In genomic region chr1:175200626-175201025, GRCh38 we compare ENCODE assay signal across 17 cellular contexts. TPM values are rescaled to one million over a fixed set of nuclear protein-coding genes. Genes with fewer than 3 reads are reported as not detected.
DNase-seq lines count a peak whose midpoint lies in the region; ATAC-seq and TF ChIP-seq lines count a peak whose summit lies in the region.
"Had no signal": no experiment of that assay in that cellular context is flagged by ENCODE, and none has a peak within 500 bp of the region (broad histone marks: within the 10 kb centered on the region; RNA-seq: fewer than 3 reads in every experiment).

No MANE protein-coding gene starts in this region.

- CTCF ChIA-PET in activated CD4-positive, alpha-beta T cell treated with anti-CD3 and anti-CD28 coated beads for 36 hours (lab: Charles Lee), result interaction anchor here (0.9 to 1.0 kb wide), 2 partner anchors 35 to 49 kb away, joined by 3 to 4 read pairs; no protein-coding TSS in a partner anchor

- intact Hi-C loops in Right ventricle myocardium inferior (cut with DNase I), result loop anchor here (5.0 kb wide), 1 partner anchor 67 kb away; no protein-coding TSS in a partner anchor
- intact Hi-C loops in cardiac septum (cut with DNase I), result loop anchor here (1.0 kb wide), 1 partner anchor 68 kb away; no protein-coding TSS in a partner anchor
- intact Hi-C loops in gastrocnemius medialis (cut with DNase I; ENCODE audit: low total_unique reads), result no loop called here
- intact Hi-C loops in activated CD4-positive, alpha-beta T cell treated with anti-CD3 and anti-CD28 coated beads for 36 hours (cut with DNase I, micrococcal nuclease), result no loop called here

- no peak overlapping the region for H3K4me3 Mint-ChIP-seq in activated CD4-positive, alpha-beta T cell treated with anti-CD3 and anti-CD28 coated beads for 36 hours
- H3K4me3 Mint-ChIP-seq: activated CD4-positive, alpha-beta memory T cell treated with anti-CD3 and anti-CD28 coated beads, Interleukin-2, amount 10 ng/mL, durations not matched to agents 7 days and 5 days; CD4-positive, alpha-beta T cell; natural killer cell treated with Interleukin-12 subunit alpha and Interleukin-12 subunit beta and Interleukin-15 and Interleukin-18, amount 100 ng/mL, for 72 hours; stimulated activated effector memory CD8-positive, alpha-beta T cell treated with anti-CD3 and anti-CD28 coated beads, Interleukin-12 subunit alpha, Interleukin-12 subunit beta, amount 100 ng/mL, for 72 hours had no signal

- no peak overlapping the region for H3K4me3 ChIP-seq in gastrocnemius medialis

- no peak overlapping the region for H3K27ac Mint-ChIP-seq in activated CD4-positive, alpha-beta T cell treated with anti-CD3 and anti-CD28 coated beads for 36 hours
- H3K27ac Mint-ChIP-seq: activated CD4-positive, alpha-beta memory T cell treated with anti-CD3 and anti-CD28 coated beads, Interleukin-2, amount 10 ng/mL, durations not matched to agents 7 days and 5 days; CD4-positive, alpha-beta T cell; IgD-negative memory B cell; natural killer cell treated with Interleukin-12 subunit alpha and Interleukin-12 subunit beta and Interleukin-15 and Interleukin-18, amount 100 ng/mL, for 72 hours; stimulated activated effector memory CD8-positive, alpha-beta T cell treated with anti-CD3 and anti-CD28 coated beads, Interleukin-12 subunit alpha, Interleukin-12 subunit beta, amount 100 ng/mL, for 72 hours had no signal

- no peaks in the 10 kb centered on the region for H3K27me3 Mint-ChIP-seq in activated CD4-positive, alpha-beta T cell treated with anti-CD3 and anti-CD28 coated beads for 36 hours
- H3K27me3 Mint-ChIP-seq: CD4-positive, alpha-beta T cell; IgD-negative memory B cell; natural killer cell treated with Interleukin-12 subunit alpha and Interleukin-12 subunit beta and Interleukin-15 and Interleukin-18, amount 100 ng/mL, for 72 hours had no signal

- POLR2A ChIA-PET in activated CD4-positive, alpha-beta T cell treated with anti-CD3 and anti-CD28 coated beads for 36 hours (lab: Charles Lee), result no interaction called here

- peaks cover 11% of the 10 kb centered on the region for H3K4me1 Mint-ChIP-seq in activated CD4-positive, alpha-beta T cell treated with anti-CD3 and anti-CD28 coated beads for 36 hours

- peaks cover 13 to 17% of the 10 kb centered on the region in 2 donors for H3K4me1 ChIP-seq in gastrocnemius medialis

- DNase-seq in Right ventricle myocardium inferior (ENCODE audit: missing footprints), result no peak
- no peak for DNase-seq in cardiac septum (ENCODE audit: low spot score)
- peak; percentile 42 for DNase-seq in left kidney (ENCODE audit: low read depth, low spot score)
- peak in 1 of 2 donors; percentile 35 for DNase-seq in gastrocnemius medialis
- no peak for DNase-seq in activated CD4-positive, alpha-beta T cell treated with anti-CD3 and anti-CD28 coated beads for 36 hours
- DNase-seq in stimulated activated CD4-positive, alpha-beta T cell treated with anti-CD3 and anti-CD28 coated beads, Interleukin-4, amount 100 ng/mL, for 1 hour, result no peak
- DNase-seq in activated naive CD4-positive, alpha-beta T cell (lab: John Stamatoyannopoulos, UW), result no peak
- DNase-seq in T-helper 1 cell, result no peak
- DNase-seq: activated CD4-positive, alpha-beta memory T cell treated with anti-CD3 and anti-CD28 coated beads, Interleukin-2, amount 10 ng/mL, durations not matched to agents 7 days and 5 days; CD4-positive, alpha-beta T cell; erythroblast; NCI-H2171 treated with DMSO at 0.1 percent for 48 hours; retina; SK-N-SH had no signal

- H3K9me3 ChIP-seq in gastrocnemius medialis, result no peaks in the 10 kb centered on the region
- H3K9me3 ChIP-seq: SK-N-SH had no signal

- in situ Hi-C loops in gastrocnemius medialis (cut with MboI; ENCODE audit: low sequenced_read_pairs in 4 of 4), result no loop called here

- no peaks in the 10 kb centered on the region for H3K27me3 ChIP-seq in gastrocnemius medialis

- no peak for TF ChIP-seq POLR2A in gastrocnemius medialis (IDR thresholded peaks at IDR 0.05)

- TF ChIP-seq CTCF in gastrocnemius medialis (IDR thresholded peaks at IDR 0.05 in 4 of 5, conservative IDR thresholded peaks at IDR 0.05 in 1 of 5), result no peak

- ATAC-seq in Right ventricle myocardium inferior (peak; percentile 86), gastrocnemius medialis (peak; percentile 35 to 46)
- no peak for ATAC-seq in activated CD4-positive, alpha-beta T cell treated with anti-CD3 and anti-CD28 coated beads for 36 hours
- ATAC-seq: natural killer cell treated with Interleukin-12 subunit alpha and Interleukin-12 subunit beta and Interleukin-15 and Interleukin-18, amount 100 ng/mL, for 72 hours; stimulated activated effector memory CD8-positive, alpha-beta T cell treated with anti-CD3 and anti-CD28 coated beads, Interleukin-12 subunit alpha, Interleukin-12 subunit beta, amount 100 ng/mL, for 72 hours had no signal

- no peaks in the 10 kb centered on the region for H3K36me3 Mint-ChIP-seq in activated CD4-positive, alpha-beta T cell treated with anti-CD3 and anti-CD28 coated beads for 36 hours (ENCODE audit: low read depth)
- H3K36me3 Mint-ChIP-seq: natural killer cell treated with Interleukin-12 subunit alpha and Interleukin-12 subunit beta and Interleukin-15 and Interleukin-18, amount 100 ng/mL, for 72 hours; stimulated activated effector memory CD8-positive, alpha-beta T cell treated with anti-CD3 and anti-CD28 coated beads, Interleukin-12 subunit alpha, Interleukin-12 subunit beta, amount 100 ng/mL, for 72 hours had no signal

- H3K36me3 ChIP-seq in gastrocnemius medialis, result no peaks in the 10 kb centered on the region

- peak overlapping the region; percentile 55 to 75 (median 68) for H3K27ac ChIP-seq in gastrocnemius medialis

- H3K9me3 Mint-ChIP-seq in activated CD4-positive, alpha-beta T cell treated with anti-CD3 and anti-CD28 coated beads for 36 hours (ENCODE audit: low read depth), result no peaks in the 10 kb centered on the region
- H3K9me3 Mint-ChIP-seq: activated CD4-positive, alpha-beta memory T cell treated with anti-CD3 and anti-CD28 coated beads, Interleukin-2, amount 10 ng/mL, durations not matched to agents 7 days and 5 days; CD4-positive, alpha-beta T cell; IgD-negative memory B cell; natural killer cell treated with Interleukin-12 subunit alpha and Interleukin-12 subunit beta and Interleukin-15 and Interleukin-18, amount 100 ng/mL, for 72 hours; stimulated activated effector memory CD8-positive, alpha-beta T cell treated with anti-CD3 and anti-CD28 coated beads, Interleukin-12 subunit alpha, Interleukin-12 subunit beta, amount 100 ng/mL, for 72 hours had no signal

RNA-seq across cellular contexts. Expression of gene KIAA0040, which starts 8.1 kb away (rescaled TPM):
- total RNA-seq in Right ventricle myocardium inferior, result 22.8 TPM
- total RNA-seq in cardiac septum, result 9.7 TPM
- 10 to 100 TPM; 17.5 to 33.1 (median 19.5) TPM for total RNA-seq in gastrocnemius medialis
- total RNA-seq in activated CD4-positive, alpha-beta T cell treated with anti-CD3 and anti-CD28 coated beads for 36 hours, result 10 to 100 TPM; 25.4 to 26.1 TPM

Comparison
In these comparisons a context has a peak if more than half of its experiments do, and no peak if none do; other contexts are left out.
1. intact Hi-C loops: an anchor here in Right ventricle myocardium inferior (5.0 kb wide) and cardiac septum (1.0 kb wide); none called in gastrocnemius medialis and activated CD4-positive, alpha-beta T cell treated with anti-CD3 and anti-CD28 coated beads for 36 hours.